In the genomic region with DNA sequence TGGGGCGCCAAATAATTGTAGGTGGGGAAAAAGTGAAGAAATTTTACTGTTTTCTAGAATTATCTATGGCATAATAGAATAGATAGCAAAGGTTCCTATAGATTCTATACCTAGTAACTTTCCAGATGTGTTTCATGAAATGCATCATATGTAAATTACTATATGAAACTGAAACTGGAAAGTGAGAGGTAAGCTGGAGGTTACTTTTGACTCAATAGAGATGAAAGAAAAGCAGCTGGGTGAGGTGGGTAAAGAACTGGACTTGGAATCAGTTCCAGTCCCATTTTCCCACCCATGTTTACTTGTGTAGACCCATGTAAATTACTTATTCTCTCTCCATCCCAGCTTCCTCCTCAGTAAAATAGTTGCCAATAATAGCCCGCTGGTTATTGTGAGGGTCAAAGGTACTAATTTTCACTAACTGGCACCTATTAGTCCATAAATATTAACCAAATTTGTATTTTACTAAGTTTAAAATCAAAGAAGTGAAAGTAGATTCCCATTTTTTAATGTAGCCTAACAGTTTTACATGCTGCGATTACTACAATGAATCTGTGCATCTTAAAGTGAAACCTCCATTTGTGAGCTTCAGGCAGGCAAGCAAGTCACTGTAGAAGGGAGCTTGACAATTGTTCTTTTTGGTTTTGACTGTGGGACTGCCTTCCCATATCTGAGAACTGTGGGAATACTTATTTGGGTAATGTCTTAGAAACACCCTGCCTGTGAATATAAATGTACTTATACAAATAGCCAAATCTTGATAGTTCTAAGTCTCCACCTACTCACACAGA, we compare ENCODE assay signal across 9 cellular contexts.
DNase-seq lines count a peak whose midpoint lies in the region; ATAC-seq and TF ChIP-seq lines count a peak whose summit lies in the region.
"Had no signal": no experiment of that assay in that cellular context is flagged by ENCODE, and none has a peak within 500 bp of the region (broad histone marks: within the 10 kb centered on the region; RNA-seq: fewer than 3 reads in every experiment).

No MANE protein-coding gene starts in this region.

- DNase-seq in left ventricle myocardium inferior: no peak
- DNase-seq in cardiac septum (ENCODE audit: low spot score): no peak
- DNase-seq in vagina (ENCODE audit: extremely low spot score in 2 of 2): no peak
- no peak for DNase-seq in middle frontal gyrus (ENCODE audit: extremely low spot score, low spot score)
- no peak for DNase-seq in naive thymus-derived CD4-positive, alpha-beta T cell
- DNase-seq in WTC11 (ENCODE audit: low spot score): no peak

- no peaks in the 10 kb centered on the region for H3K36me3 ChIP-seq in left ventricle myocardium inferior
- no peaks in the 10 kb centered on the region for H3K36me3 ChIP-seq in vagina
- no peaks in the 10 kb centered on the region for H3K36me3 ChIP-seq in naive thymus-derived CD4-positive, alpha-beta T cell (ENCODE audit: control insufficient read depth in 2 of 3, insufficient read depth in 3 of 3, low read length in 3 of 3)

- H3K9me3 ChIP-seq in left ventricle myocardium inferior (replicated peaks) (no peaks in the 10 kb centered on the region), vagina (no peaks in the 10 kb centered on the region)
- H3K9me3 ChIP-seq in naive thymus-derived CD4-positive, alpha-beta T cell (ENCODE audit: control insufficient read depth in 2 of 3, low read length in 3 of 3): no peaks in the 10 kb centered on the region
- H3K9me3 ChIP-seq: body of pancreas had no signal

- CTCF ChIA-PET in naive thymus-derived CD4-positive, alpha-beta T cell (lab: Charles Lee): no interaction called here
- CTCF ChIA-PET in WTC11 (lab: Charles Lee): no interaction called here

- H3K4me3 ChIP-seq in left ventricle myocardium inferior (no peak overlapping the region), vagina (no peak overlapping the region)
- no peak overlapping the region for H3K4me3 ChIP-seq in naive thymus-derived CD4-positive, alpha-beta T cell (ENCODE audit: low read length)
- H3K4me3 ChIP-seq: body of pancreas had no signal

- TF ChIP-seq CTCF in left ventricle myocardium inferior (IDR thresholded peaks at IDR 0.05; ENCODE audit: borderline replicate concordance) (no peak), vagina (IDR thresholded peaks at IDR 0.05) (no peak), WTC11 (IDR thresholded peaks at IDR 0.05) (no peak)

- H3K27ac ChIP-seq in left ventricle myocardium inferior (replicated peaks): peak overlapping the region; percentile 15
- peak overlapping the region; percentile 5 for H3K27ac ChIP-seq in vagina
- H3K27ac ChIP-seq in naive thymus-derived CD4-positive, alpha-beta T cell (ENCODE audit: low read depth, low read length): no peak overlapping the region
- H3K27ac ChIP-seq: body of pancreas had no signal

- peak overlapping the region; percentile 66 for H3K27ac Mint-ChIP-seq in activated T-helper 17 cell treated with anti-CD3 and anti-CD28 coated beads, Interleukin-2, amount 50 U/mL, for 72 hours
- H3K27ac Mint-ChIP-seq in naive thymus-derived CD4-positive, alpha-beta T cell: peak overlapping the region in 1 of 9 donors; percentile 60
- H3K27ac Mint-ChIP-seq in WTC11: no peak overlapping the region

- no peak for TF ChIP-seq POLR2A in vagina (IDR thresholded peaks at IDR 0.05)

- H3K9me3 Mint-ChIP-seq in activated T-helper 17 cell treated with anti-CD3 and anti-CD28 coated beads, Interleukin-2, amount 50 U/mL, for 72 hours: no peaks in the 10 kb centered on the region
- H3K9me3 Mint-ChIP-seq in naive thymus-derived CD4-positive, alpha-beta T cell: no peaks in the 10 kb centered on the region
- no peaks in the 10 kb centered on the region for H3K9me3 Mint-ChIP-seq in WTC11

- intact Hi-C loops in left ventricle myocardium inferior (cut with micrococcal nuclease): no loop called here
- intact Hi-C loops in cardiac septum (cut with DNase I): no loop called here
- intact Hi-C loops in vagina (cut with DNase I): no loop called here
- intact Hi-C loops in naive thymus-derived CD4-positive, alpha-beta T cell (cut with micrococcal nuclease): no loop called here

- ATAC-seq in HG02943 (IDR thresholded peaks at IDR 0.05; ENCODE audit: low read depth, unreplicated experiment) (peak; percentile 92), WTC11 (no peak)
- ATAC-seq in activated T-helper 17 cell treated with anti-CD3 and anti-CD28 coated beads, Interleukin-2, amount 50 U/mL, for 72 hours (replicated peaks): peak; percentile 91
- no peak for ATAC-seq in naive thymus-derived CD4-positive, alpha-beta T cell

- no peaks in the 10 kb centered on the region for H3K27me3 ChIP-seq in left ventricle myocardium inferior (ENCODE audit: low read depth)
- no peaks in the 10 kb centered on the region for H3K27me3 ChIP-seq in vagina
- H3K27me3 ChIP-seq in naive thymus-derived CD4-positive, alpha-beta T cell (ENCODE audit: control insufficient read depth in 2 of 2, insufficient read depth in 2 of 2, low read length in 2 of 2): no peaks in the 10 kb centered on the region
- H3K27me3 ChIP-seq: body of pancreas had no signal

- H3K27me3 Mint-ChIP-seq in activated T-helper 17 cell treated with anti-CD3 and anti-CD28 coated beads, Interleukin-2, amount 50 U/mL, for 72 hours: no peaks in the 10 kb centered on the region
- H3K27me3 Mint-ChIP-seq in naive thymus-derived CD4-positive, alpha-beta T cell: no peaks in the 10 kb centered on the region
- H3K27me3 Mint-ChIP-seq in WTC11 (ENCODE audit: low read depth): no peaks in the 10 kb centered on the region

- H3K4me3 Mint-ChIP-seq in activated T-helper 17 cell treated with anti-CD3 and anti-CD28 coated beads, Interleukin-2, amount 50 U/mL, for 72 hours: no peak overlapping the region
- no peak overlapping the region for H3K4me3 Mint-ChIP-seq in naive thymus-derived CD4-positive, alpha-beta T cell
- H3K4me3 Mint-ChIP-seq in WTC11: no peak overlapping the region

- no peaks in the 10 kb centered on the region for H3K36me3 Mint-ChIP-seq in activated T-helper 17 cell treated with anti-CD3 and anti-CD28 coated beads, Interleukin-2, amount 50 U/mL, for 72 hours (ENCODE audit: low read depth)
- H3K36me3 Mint-ChIP-seq in naive thymus-derived CD4-positive, alpha-beta T cell: peaks cover 0 to 9% (median 0%) of the 10 kb centered on the region in 5 donors
- H3K36me3 Mint-ChIP-seq in WTC11: no peaks in the 10 kb centered on the region

- POLR2A ChIA-PET in naive thymus-derived CD4-positive, alpha-beta T cell (lab: Charles Lee): no interaction called here
- POLR2A ChIA-PET in WTC11 (lab: Charles Lee): no interaction called here

- peaks cover 11% of the 10 kb centered on the region for H3K4me1 Mint-ChIP-seq in activated T-helper 17 cell treated with anti-CD3 and anti-CD28 coated beads, Interleukin-2, amount 50 U/mL, for 72 hours
- peaks cover 0 to 12% (median 0%) of the 10 kb centered on the region in 7 donors for H3K4me1 Mint-ChIP-seq in naive thymus-derived CD4-positive, alpha-beta T cell
- H3K4me1 Mint-ChIP-seq in WTC11: peaks cover 9% of the 10 kb centered on the region

- H3K4me1 ChIP-seq in left ventricle myocardium inferior (peaks cover 10% of the 10 kb centered on the region), vagina (peaks cover 40% of the 10 kb centered on the region)
- no peaks in the 10 kb centered on the region for H3K4me1 ChIP-seq in naive thymus-derived CD4-positive, alpha-beta T cell (ENCODE audit: control insufficient read depth in 2 of 2, insufficient read depth in 2 of 2, low read length in 2 of 2)
- H3K4me1 ChIP-seq: body of pancreas had no signal

TF ChIP-seq in WTC11, 78 proteins besides CTCF, POLR2A, EP300 and RAD21 (continues in another document):
- TF ChIP-seq CBFB (CRISPR knock-in tag; IDR thresholded peaks at IDR 0.05; ENCODE audit: low read depth): no peak
- TF ChIP-seq EMX1 (CRISPR knock-in tag; IDR thresholded peaks at IDR 0.05): no peak
- TF ChIP-seq JAZF1 (CRISPR knock-in tag; IDR thresholded peaks at IDR 0.05): no peak
- TF ChIP-seq ATF1 (CRISPR knock-in tag; IDR thresholded peaks at IDR 0.05): no peak
- TF ChIP-seq RORB (CRISPR knock-in tag; IDR thresholded peaks at IDR 0.05): no peak
- no peak for TF ChIP-seq TEAD1 (CRISPR knock-in tag; IDR thresholded peaks at IDR 0.05)
- TF ChIP-seq, protein P1, sequence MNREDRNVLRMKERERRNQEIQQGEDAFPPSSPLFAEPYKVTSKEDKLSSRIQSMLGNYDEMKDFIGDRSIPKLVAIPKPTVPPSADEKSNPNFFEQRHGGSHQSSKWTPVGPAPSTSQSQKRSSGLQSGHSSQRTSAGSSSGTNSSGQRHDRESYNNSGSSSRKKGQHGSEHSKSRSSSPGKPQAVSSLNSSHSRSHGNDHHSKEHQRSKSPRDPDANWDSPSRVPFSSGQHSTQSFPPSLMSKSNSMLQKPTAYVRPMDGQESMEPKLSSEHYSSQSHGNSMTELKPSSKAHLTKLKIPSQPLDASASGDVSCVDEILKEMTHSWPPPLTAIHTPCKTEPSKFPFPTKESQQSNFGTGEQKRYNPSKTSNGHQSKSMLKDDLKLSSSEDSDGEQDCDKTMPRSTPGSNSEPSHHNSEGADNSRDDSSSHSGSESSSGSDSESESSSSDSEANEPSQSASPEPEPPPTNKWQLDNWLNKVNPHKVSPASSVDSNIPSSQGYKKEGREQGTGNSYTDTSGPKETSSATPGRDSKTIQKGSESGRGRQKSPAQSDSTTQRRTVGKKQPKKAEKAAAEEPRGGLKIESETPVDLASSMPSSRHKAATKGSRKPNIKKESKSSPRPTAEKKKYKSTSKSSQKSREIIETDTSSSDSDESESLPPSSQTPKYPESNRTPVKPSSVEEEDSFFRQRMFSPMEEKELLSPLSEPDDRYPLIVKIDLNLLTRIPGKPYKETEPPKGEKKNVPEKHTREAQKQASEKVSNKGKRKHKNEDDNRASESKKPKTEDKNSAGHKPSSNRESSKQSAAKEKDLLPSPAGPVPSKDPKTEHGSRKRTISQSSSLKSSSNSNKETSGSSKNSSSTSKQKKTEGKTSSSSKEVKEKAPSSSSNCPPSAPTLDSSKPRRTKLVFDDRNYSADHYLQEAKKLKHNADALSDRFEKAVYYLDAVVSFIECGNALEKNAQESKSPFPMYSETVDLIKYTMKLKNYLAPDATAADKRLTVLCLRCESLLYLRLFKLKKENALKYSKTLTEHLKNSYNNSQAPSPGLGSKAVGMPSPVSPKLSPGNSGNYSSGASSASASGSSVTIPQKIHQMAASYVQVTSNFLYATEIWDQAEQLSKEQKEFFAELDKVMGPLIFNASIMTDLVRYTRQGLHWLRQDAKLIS (CRISPR knock-in tag; IDR thresholded peaks at IDR 0.05; ENCODE audit: borderline replicate concordance): no peak
- TF ChIP-seq ZNF423 (CRISPR knock-in tag; IDR thresholded peaks at IDR 0.05): no peak
- no peak for TF ChIP-seq ZNF416 (CRISPR knock-in tag; IDR thresholded peaks at IDR 0.05)
- TF ChIP-seq TP53 (CRISPR knock-in tag; IDR thresholded peaks at IDR 0.05): no peak

Comparison
In these comparisons a context has a peak if more than half of its experiments do, and no peak if none do; other contexts are left out.
1. ATAC-seq: peak in HG02943 (single experiment) and activated T-helper 17 cell treated with anti-CD3 and anti-CD28 coated beads, Interleukin-2, amount 50 U/mL, for 72 hours (single experiment); none in naive thymus-derived CD4-positive, alpha-beta T cell (single experiment) and WTC11 (single experiment).